ENCODE assay signal across 17 cellular contexts in genomic region chr3:56890448-56891083, GRCh38.
DNase-seq lines count a peak whose midpoint lies in the region; ATAC-seq and TF ChIP-seq lines count a peak whose summit lies in the region.
"Had no signal": no experiment of that assay in that cellular context is flagged by ENCODE, and none has a peak within 500 bp of the region (broad histone marks: within the 10 kb centered on the region; RNA-seq: fewer than 3 reads in every experiment).

No MANE protein-coding gene starts in this region.

- CTCF ChIA-PET in activated naive CD4-positive, alpha-beta T cell treated with anti-CD3 and anti-CD28 coated beads for 36 hours (lab: Charles Lee) = interaction anchor here (0.6 to 2.4 kb wide), 9 partner anchors 12 to 1814 kb away, joined by 3 to 8 read pairs (median 3); no protein-coding TSS in a partner anchor

- intact Hi-C loops in activated naive CD4-positive, alpha-beta T cell treated with anti-CD3 and anti-CD28 coated beads for 36 hours (cut with micrococcal nuclease) = no loop called here

- no peak overlapping the region for H3K4me2 ChIP-seq in MM.1S (ENCODE audit: low read depth, low read length)
- H3K4me2 ChIP-seq: GM23338, KMS-11 had no signal

- H3K27me3 Mint-ChIP-seq in activated naive CD4-positive, alpha-beta T cell treated with anti-CD3 and anti-CD28 coated beads for 36 hours (ENCODE audit: low read depth) = no peaks in the 10 kb centered on the region
- H3K27me3 Mint-ChIP-seq in central memory CD8-positive, alpha-beta T cell = no peaks in the 10 kb centered on the region
- no peaks in the 10 kb centered on the region for H3K27me3 Mint-ChIP-seq in stimulated activated naive CD8-positive, alpha-beta T cell treated with anti-CD3 and anti-CD28 coated beads, Interleukin-15, amount 100 ng/mL, for 72 hours
- H3K27me3 Mint-ChIP-seq: progenitor cell of endocrine pancreas had no signal

- no peak for ATAC-seq in central memory CD8-positive, alpha-beta T cell (replicated peaks; ENCODE audit: extremely low read depth, poor library complexity, severe bottlenecking)
- ATAC-seq in stimulated activated naive CD8-positive, alpha-beta T cell treated with anti-CD3 and anti-CD28 coated beads, Interleukin-15, amount 100 ng/mL, for 72 hours = no peak
- ATAC-seq in HG02571 (IDR thresholded peaks at IDR 0.05; ENCODE audit: unreplicated experiment) = no peak
- ATAC-seq: GM23338; stimulated activated effector memory CD8-positive, alpha-beta T cell treated with anti-CD3 and anti-CD28 coated beads, Interleukin-12 subunit alpha, Interleukin-12 subunit beta, amount 100 ng/mL, for 72 hours; WTC11 had no signal

- H3K27ac Mint-ChIP-seq in activated naive CD4-positive, alpha-beta T cell treated with anti-CD3 and anti-CD28 coated beads for 36 hours = no peak overlapping the region
- H3K27ac Mint-ChIP-seq in central memory CD8-positive, alpha-beta T cell (ENCODE audit: low read depth) = peak overlapping the region; percentile 4
- H3K27ac Mint-ChIP-seq in stimulated activated naive CD8-positive, alpha-beta T cell treated with anti-CD3 and anti-CD28 coated beads, Interleukin-15, amount 100 ng/mL, for 72 hours = peak overlapping the region; percentile 3 to 65
- H3K27ac Mint-ChIP-seq: GM23338, progenitor cell of endocrine pancreas, WTC11 had no signal

- peak; percentile 35 for DNase-seq in activated naive CD4-positive, alpha-beta T cell treated with anti-CD3 and anti-CD28 coated beads for 36 hours
- DNase-seq in activated naive CD4-positive, alpha-beta T cell treated with Interleukin-2 at 50 U/mL for 16 hours = no peak
- DNase-seq in T follicular helper cell (ENCODE audit: low read depth) (peak; percentile 39), G401 (ENCODE audit: low spot score) (no peak), MM.1S (no peak)
- no peak for DNase-seq in central memory CD8-positive, alpha-beta T cell (ENCODE audit: low spot score in 2 of 2)
- no peak for DNase-seq in stimulated activated naive CD8-positive, alpha-beta T cell treated with anti-CD3 and anti-CD28 coated beads, Interleukin-15, amount 100 ng/mL, for 72 hours
- DNase-seq: amniotic stem cell, GF-D8, NCI-H1105 treated with DMSO at 0.1 percent for 48 hours had no signal

- H3K4me3 Mint-ChIP-seq in activated naive CD4-positive, alpha-beta T cell treated with anti-CD3 and anti-CD28 coated beads for 36 hours = peak overlapping the region; percentile 42
- H3K4me3 Mint-ChIP-seq in central memory CD8-positive, alpha-beta T cell = peak overlapping the region; percentile 13
- H3K4me3 Mint-ChIP-seq in stimulated activated naive CD8-positive, alpha-beta T cell treated with anti-CD3 and anti-CD28 coated beads, Interleukin-15, amount 100 ng/mL, for 72 hours = peak overlapping the region; percentile 58 to 63
- H3K4me3 Mint-ChIP-seq: GM23338; stimulated activated effector memory CD8-positive, alpha-beta T cell treated with anti-CD3 and anti-CD28 coated beads, Interleukin-12 subunit alpha, Interleukin-12 subunit beta, amount 100 ng/mL, for 72 hours; WTC11 had no signal

- 0 out of 2 replicates have a peak, but pooled peaks cover 3% of the 10 kb centered on the region for H3K79me2 ChIP-seq in MM.1S (ENCODE audit: low read length)

- H3K27ac ChIP-seq in MM.1S (ENCODE audit: low read length) = no peak overlapping the region
- H3K27ac ChIP-seq: KMS-11 had no signal

- no peak overlapping the region for H3K9ac ChIP-seq in MM.1S (ENCODE audit: low read length)
- H3K9ac ChIP-seq: KMS-11 had no signal

- no peaks in the 10 kb centered on the region for H3F3A ChIP-seq in MM.1S (ENCODE audit: insufficient read depth, low read length)

- TF ChIP-seq CTCF in MM.1S (IDR thresholded peaks at IDR 0.05; ENCODE audit: low read length) = no peak

- no peaks in the 10 kb centered on the region for H3K9me3 ChIP-seq in MM.1S (replicated peaks; ENCODE audit: insufficient read depth, low read length)

- no peaks in the 10 kb centered on the region for H4K20me1 ChIP-seq in MM.1S (ENCODE audit: insufficient read depth, low read length)

- H3K36me3 Mint-ChIP-seq in activated naive CD4-positive, alpha-beta T cell treated with anti-CD3 and anti-CD28 coated beads for 36 hours (ENCODE audit: low read depth) = no peaks in the 10 kb centered on the region
- H3K36me3 Mint-ChIP-seq in central memory CD8-positive, alpha-beta T cell (ENCODE audit: insufficient read depth) = peaks cover 2% of the 10 kb centered on the region
- H3K36me3 Mint-ChIP-seq: stimulated activated effector memory CD8-positive, alpha-beta T cell treated with anti-CD3 and anti-CD28 coated beads, Interleukin-12 subunit alpha, Interleukin-12 subunit beta, amount 100 ng/mL, for 72 hours; WTC11 had no signal

- no peaks in the 10 kb centered on the region for H3K9me3 Mint-ChIP-seq in activated naive CD4-positive, alpha-beta T cell treated with anti-CD3 and anti-CD28 coated beads for 36 hours
- H3K9me3 Mint-ChIP-seq in central memory CD8-positive, alpha-beta T cell = no peaks in the 10 kb centered on the region
- H3K9me3 Mint-ChIP-seq in stimulated activated naive CD8-positive, alpha-beta T cell treated with anti-CD3 and anti-CD28 coated beads, Interleukin-15, amount 100 ng/mL, for 72 hours = no peaks in the 10 kb centered on the region
- H3K9me3 Mint-ChIP-seq: GM23338; stimulated activated effector memory CD8-positive, alpha-beta T cell treated with anti-CD3 and anti-CD28 coated beads, Interleukin-12 subunit alpha, Interleukin-12 subunit beta, amount 100 ng/mL, for 72 hours; WTC11 had no signal

- no peaks in the 10 kb centered on the region for H3K9me2 ChIP-seq in MM.1S (replicated peaks; ENCODE audit: insufficient read depth, low read length)

- no peaks in the 10 kb centered on the region for H3K4me1 ChIP-seq in MM.1S (ENCODE audit: low read length)

- H3K36me3 ChIP-seq in MM.1S (replicated peaks; ENCODE audit: insufficient read depth, low read length) = no peaks in the 10 kb centered on the region

- peaks cover 84% of the 10 kb centered on the region for H3K4me1 Mint-ChIP-seq in activated naive CD4-positive, alpha-beta T cell treated with anti-CD3 and anti-CD28 coated beads for 36 hours (ENCODE audit: low read depth)
- H3K4me1 Mint-ChIP-seq in central memory CD8-positive, alpha-beta T cell = peaks cover 42% of the 10 kb centered on the region
- H3K4me1 Mint-ChIP-seq in stimulated activated naive CD8-positive, alpha-beta T cell treated with anti-CD3 and anti-CD28 coated beads, Interleukin-15, amount 100 ng/mL, for 72 hours = peaks cover 94% of the 10 kb centered on the region
- H3K4me1 Mint-ChIP-seq: GM23338 had no signal

- no peaks in the 10 kb centered on the region for H3K27me3 ChIP-seq in MM.1S (replicated peaks; ENCODE audit: insufficient read depth, low read length)

- H2AFZ ChIP-seq in MM.1S (ENCODE audit: low read length) = no peak overlapping the region
- H2AFZ ChIP-seq: GM23338 had no signal

- H3K4me3 ChIP-seq in MM.1S (ENCODE audit: low read length) = no peak overlapping the region
- H3K4me3 ChIP-seq: GM23338, lung had no signal

- in situ Hi-C loops in G401 (cut with HindIII; ENCODE audit: low sequenced_read_pairs) = no loop called here

Comparison
In these comparisons a context has a peak if more than half of its experiments do, and no peak if none do; other contexts are left out.
1. DNase-seq: peak in activated naive CD4-positive, alpha-beta T cell treated with anti-CD3 and anti-CD28 coated beads for 36 hours (single experiment) and T follicular helper cell (single experiment); none in activated naive CD4-positive, alpha-beta T cell treated with Interleukin-2 at 50 U/mL for 16 hours (single experiment), central memory CD8-positive, alpha-beta T cell (0 of 2), stimulated activated naive CD8-positive, alpha-beta T cell treated with anti-CD3 and anti-CD28 coated beads, Interleukin-15, amount 100 ng/mL, for 72 hours (0 of 2), G401 (single experiment) and MM.1S (single experiment).
2. Peak in every context shown above with its lines, with median percentiles within 50 percentile points of each other: H3K4me3 Mint-ChIP-seq.